ENCODE assay signal across 1 cellular context in genomic region chr1:6603851-6604558, GRCh38.
TF ChIP-seq lines count a peak whose summit lies in the region.

No MANE protein-coding gene starts in this region.

TF ChIP-seq in K562, 482 proteins besides CTCF, POLR2A, EP300 and RAD21 (continued from another document and continues in another):
- TF ChIP-seq, protein P1, sequence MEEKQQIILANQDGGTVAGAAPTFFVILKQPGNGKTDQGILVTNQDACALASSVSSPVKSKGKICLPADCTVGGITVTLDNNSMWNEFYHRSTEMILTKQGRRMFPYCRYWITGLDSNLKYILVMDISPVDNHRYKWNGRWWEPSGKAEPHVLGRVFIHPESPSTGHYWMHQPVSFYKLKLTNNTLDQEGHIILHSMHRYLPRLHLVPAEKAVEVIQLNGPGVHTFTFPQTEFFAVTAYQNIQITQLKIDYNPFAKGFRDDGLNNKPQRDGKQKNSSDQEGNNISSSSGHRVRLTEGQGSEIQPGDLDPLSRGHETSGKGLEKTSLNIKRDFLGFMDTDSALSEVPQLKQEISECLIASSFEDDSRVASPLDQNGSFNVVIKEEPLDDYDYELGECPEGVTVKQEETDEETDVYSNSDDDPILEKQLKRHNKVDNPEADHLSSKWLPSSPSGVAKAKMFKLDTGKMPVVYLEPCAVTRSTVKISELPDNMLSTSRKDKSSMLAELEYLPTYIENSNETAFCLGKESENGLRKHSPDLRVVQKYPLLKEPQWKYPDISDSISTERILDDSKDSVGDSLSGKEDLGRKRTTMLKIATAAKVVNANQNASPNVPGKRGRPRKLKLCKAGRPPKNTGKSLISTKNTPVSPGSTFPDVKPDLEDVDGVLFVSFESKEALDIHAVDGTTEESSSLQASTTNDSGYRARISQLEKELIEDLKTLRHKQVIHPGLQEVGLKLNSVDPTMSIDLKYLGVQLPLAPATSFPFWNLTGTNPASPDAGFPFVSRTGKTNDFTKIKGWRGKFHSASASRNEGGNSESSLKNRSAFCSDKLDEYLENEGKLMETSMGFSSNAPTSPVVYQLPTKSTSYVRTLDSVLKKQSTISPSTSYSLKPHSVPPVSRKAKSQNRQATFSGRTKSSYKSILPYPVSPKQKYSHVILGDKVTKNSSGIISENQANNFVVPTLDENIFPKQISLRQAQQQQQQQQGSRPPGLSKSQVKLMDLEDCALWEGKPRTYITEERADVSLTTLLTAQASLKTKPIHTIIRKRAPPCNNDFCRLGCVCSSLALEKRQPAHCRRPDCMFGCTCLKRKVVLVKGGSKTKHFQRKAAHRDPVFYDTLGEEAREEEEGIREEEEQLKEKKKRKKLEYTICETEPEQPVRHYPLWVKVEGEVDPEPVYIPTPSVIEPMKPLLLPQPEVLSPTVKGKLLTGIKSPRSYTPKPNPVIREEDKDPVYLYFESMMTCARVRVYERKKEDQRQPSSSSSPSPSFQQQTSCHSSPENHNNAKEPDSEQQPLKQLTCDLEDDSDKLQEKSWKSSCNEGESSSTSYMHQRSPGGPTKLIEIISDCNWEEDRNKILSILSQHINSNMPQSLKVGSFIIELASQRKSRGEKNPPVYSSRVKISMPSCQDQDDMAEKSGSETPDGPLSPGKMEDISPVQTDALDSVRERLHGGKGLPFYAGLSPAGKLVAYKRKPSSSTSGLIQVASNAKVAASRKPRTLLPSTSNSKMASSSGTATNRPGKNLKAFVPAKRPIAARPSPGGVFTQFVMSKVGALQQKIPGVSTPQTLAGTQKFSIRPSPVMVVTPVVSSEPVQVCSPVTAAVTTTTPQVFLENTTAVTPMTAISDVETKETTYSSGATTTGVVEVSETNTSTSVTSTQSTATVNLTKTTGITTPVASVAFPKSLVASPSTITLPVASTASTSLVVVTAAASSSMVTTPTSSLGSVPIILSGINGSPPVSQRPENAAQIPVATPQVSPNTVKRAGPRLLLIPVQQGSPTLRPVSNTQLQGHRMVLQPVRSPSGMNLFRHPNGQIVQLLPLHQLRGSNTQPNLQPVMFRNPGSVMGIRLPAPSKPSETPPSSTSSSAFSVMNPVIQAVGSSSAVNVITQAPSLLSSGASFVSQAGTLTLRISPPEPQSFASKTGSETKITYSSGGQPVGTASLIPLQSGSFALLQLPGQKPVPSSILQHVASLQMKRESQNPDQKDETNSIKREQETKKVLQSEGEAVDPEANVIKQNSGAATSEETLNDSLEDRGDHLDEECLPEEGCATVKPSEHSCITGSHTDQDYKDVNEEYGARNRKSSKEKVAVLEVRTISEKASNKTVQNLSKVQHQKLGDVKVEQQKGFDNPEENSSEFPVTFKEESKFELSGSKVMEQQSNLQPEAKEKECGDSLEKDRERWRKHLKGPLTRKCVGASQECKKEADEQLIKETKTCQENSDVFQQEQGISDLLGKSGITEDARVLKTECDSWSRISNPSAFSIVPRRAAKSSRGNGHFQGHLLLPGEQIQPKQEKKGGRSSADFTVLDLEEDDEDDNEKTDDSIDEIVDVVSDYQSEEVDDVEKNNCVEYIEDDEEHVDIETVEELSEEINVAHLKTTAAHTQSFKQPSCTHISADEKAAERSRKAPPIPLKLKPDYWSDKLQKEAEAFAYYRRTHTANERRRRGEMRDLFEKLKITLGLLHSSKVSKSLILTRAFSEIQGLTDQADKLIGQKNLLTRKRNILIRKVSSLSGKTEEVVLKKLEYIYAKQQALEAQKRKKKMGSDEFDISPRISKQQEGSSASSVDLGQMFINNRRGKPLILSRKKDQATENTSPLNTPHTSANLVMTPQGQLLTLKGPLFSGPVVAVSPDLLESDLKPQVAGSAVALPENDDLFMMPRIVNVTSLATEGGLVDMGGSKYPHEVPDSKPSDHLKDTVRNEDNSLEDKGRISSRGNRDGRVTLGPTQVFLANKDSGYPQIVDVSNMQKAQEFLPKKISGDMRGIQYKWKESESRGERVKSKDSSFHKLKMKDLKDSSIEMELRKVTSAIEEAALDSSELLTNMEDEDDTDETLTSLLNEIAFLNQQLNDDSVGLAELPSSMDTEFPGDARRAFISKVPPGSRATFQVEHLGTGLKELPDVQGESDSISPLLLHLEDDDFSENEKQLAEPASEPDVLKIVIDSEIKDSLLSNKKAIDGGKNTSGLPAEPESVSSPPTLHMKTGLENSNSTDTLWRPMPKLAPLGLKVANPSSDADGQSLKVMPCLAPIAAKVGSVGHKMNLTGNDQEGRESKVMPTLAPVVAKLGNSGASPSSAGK (IDR thresholded peaks at IDR 0.05): peak; percentile 98
- TF ChIP-seq TEAD2 (tag; IDR thresholded peaks at IDR 0.05) (peak; percentile 48), ZNF436 (CRISPR knock-in tag; IDR thresholded peaks at IDR 0.05) (0 out of 2 replicates have a peak, but pooled peaks have one; percentile 15), IRF1 (CRISPR knock-in tag; IDR thresholded peaks at IDR 0.05; ENCODE audit: borderline replicate concordance) (no peak), PHF20 (IDR thresholded peaks at IDR 0.05; ENCODE audit: partially characterized antibody) (peak; percentile 85), ZNF76 (CRISPR knock-in tag; IDR thresholded peaks at IDR 0.05; ENCODE audit: borderline replicate concordance) (peak; percentile 65), KAT2B (IDR thresholded peaks at IDR 0.05; ENCODE audit: low read depth, low read length) (peak; percentile 31), FOXK1 (CRISPR knock-in tag; IDR thresholded peaks at IDR 0.05; ENCODE audit: borderline replicate concordance) (no peak), GTF2A2 (tag; IDR thresholded peaks at IDR 0.05) (no peak), ZNF316 (IDR thresholded peaks at IDR 0.05) (no peak), MAFG (tag; conservative IDR thresholded peaks at IDR 0.05) (no peak), TCF7 (IDR thresholded peaks at IDR 0.05; ENCODE audit: borderline replicate concordance) (peak; percentile 35; the same call in 1 of the 2 replicates), ELF4 (CRISPR knock-in tag; IDR thresholded peaks at IDR 0.05) (peak; percentile 66; the same call in 1 of the 2 replicates), HCFC1 (IDR thresholded peaks at IDR 0.05; ENCODE audit: low read depth, low read length) (peak; percentile 47; the same call in 1 of the 2 replicates), FOXO4 (CRISPR knock-in tag; IDR thresholded peaks at IDR 0.05) (no peak; the same call in 1 of the 2 replicates), PURB (CRISPR knock-in tag; IDR thresholded peaks at IDR 0.05; ENCODE audit: low read depth) (no peak), ZNF444 (CRISPR knock-in tag; IDR thresholded peaks at IDR 0.05) (peak; percentile 42; the same call in 1 of the 2 replicates), BHLHE40 (IDR thresholded peaks at IDR 0.05; ENCODE audit: low read length) (peak; percentile 47; the same call in 1 of the 2 replicates), ZNF584 (CRISPR knock-in tag; IDR thresholded peaks at IDR 0.05; ENCODE audit: low read depth) (peak; percentile 86), MECOM (CRISPR knock-in tag; IDR thresholded peaks at IDR 0.05) (peak; percentile 62; the same call in 1 of the 2 replicates), GABPB2 (CRISPR knock-in tag; conservative IDR thresholded peaks at IDR 0.05) (peak; percentile 57; the same call in 1 of the 2 replicates), SPI1 (IDR thresholded peaks at IDR 0.05; ENCODE audit: borderline replicate concordance, low read depth, low read length) (no peak), SUPT5H (IDR thresholded peaks at IDR 0.05) (peak; percentile 10; the same call in 1 of the 2 replicates), ELK1 (CRISPR knock-in tag; IDR thresholded peaks at IDR 0.05) (no peak), ZNF57 (CRISPR knock-in tag; IDR thresholded peaks at IDR 0.05) (peak; percentile 80; the same call in 1 of the 2 replicates), YY1 (IDR thresholded peaks at IDR 0.05; ENCODE audit: borderline replicate concordance in 1 of 3, control insufficient read depth in 1 of 3, extremely low read depth in 1 of 3, insufficient read depth in 3 of 3, insufficient read length in 1 of 3, insufficient replicate concordance in 2 of 3, low read depth in 1 of 3, low read length in 2 of 3) (peak in 2 of 3 experiments; percentile 60 to 91), ZNF431 (CRISPR knock-in tag; IDR thresholded peaks at IDR 0.05) (no peak), SMAD3 (CRISPR knock-in tag; conservative IDR thresholded peaks at IDR 0.05) (peak; percentile 89), ZNF609 (CRISPR knock-in tag; IDR thresholded peaks at IDR 0.05; ENCODE audit: borderline replicate concordance) (no peak), ZNF23 (CRISPR knock-in tag; IDR thresholded peaks at IDR 0.05) (no peak), CXXC5 (CRISPR knock-in tag; IDR thresholded peaks at IDR 0.05) (peak; percentile 77), FOSL1 (tag; conservative IDR thresholded peaks at IDR 0.05) (no peak), CLOCK (CRISPR knock-in tag; IDR thresholded peaks at IDR 0.05; ENCODE audit: borderline replicate concordance) (peak; percentile 26; the same call in 1 of the 2 replicates), DMBX1 (CRISPR knock-in tag; IDR thresholded peaks at IDR 0.05; ENCODE audit: borderline replicate concordance) (peak; percentile 73), MCM3 (IDR thresholded peaks at IDR 0.05) (no peak)
